ENCODE assay signal across 12 cellular contexts in genomic region chr19:45511074-45511473, GRCh38. TPM values are rescaled to one million over a fixed set of nuclear protein-coding genes. Genes with fewer than 3 reads are reported as not detected.
DNase-seq lines count a peak whose midpoint lies in the region; ATAC-seq and TF ChIP-seq lines count a peak whose summit lies in the region.
"Had no signal": no experiment of that assay in that cellular context is flagged by ENCODE, and none has a peak within 500 bp of the region (broad histone marks: within the 10 kb centered on the region; RNA-seq: fewer than 3 reads in every experiment).

No MANE protein-coding gene starts in this region.

- intact Hi-C loops in Calu3 (cut with micrococcal nuclease; ENCODE audit: unreplicated experiment), result no loop called here

- no peak overlapping the region for H3K4me2 ChIP-seq in trophoblast cell (ENCODE audit: low read length)

- H3K4me3 ChIP-seq in trophoblast cell (ENCODE audit: low read depth, low read length), result no peak overlapping the region
- H3K4me3 ChIP-seq: testis had no signal

- peaks cover 53% of the 10 kb centered on the region for H3K4me1 Mint-ChIP-seq in Calu3 (ENCODE audit: low read depth, unreplicated experiment)
- peaks cover 45 to 54% (median 51%) of the 10 kb centered on the region in 3 donors for H3K4me1 Mint-ChIP-seq in IgD-negative memory B cell
- H3K4me1 Mint-ChIP-seq in central memory CD8-positive, alpha-beta T cell, result peaks cover 63% of the 10 kb centered on the region

- no peak overlapping the region for H2BK5ac ChIP-seq in trophoblast cell (ENCODE audit: low read depth, low read length, poor library complexity)

- H3K18ac ChIP-seq in trophoblast cell (ENCODE audit: low read length), result no peak overlapping the region

- H3K9me3 ChIP-seq in trophoblast cell (ENCODE audit: insufficient read depth, low read depth, low read length), result no peaks in the 10 kb centered on the region
- H3K9me3 ChIP-seq: testis had no signal

- peak overlapping the region; percentile 84 for H3K4me3 Mint-ChIP-seq in Calu3 (ENCODE audit: low read depth, unreplicated experiment)
- H3K4me3 Mint-ChIP-seq in IgD-negative memory B cell, result peak overlapping the region; percentile 91 to 96 (median 94)
- peak overlapping the region; percentile 100 for H3K4me3 Mint-ChIP-seq in central memory CD8-positive, alpha-beta T cell

- no peak overlapping the region for H3K23ac ChIP-seq in trophoblast cell (ENCODE audit: low read length)

- TF ChIP-seq CTCF in Calu3 (IDR thresholded peaks at IDR 0.05; ENCODE audit: unreplicated experiment), result no peak

- WGBS in trophoblast cell (ENCODE audit: extremely low coverage, insufficient coverage, insufficient read length), result 100% methylated on average over 1 of the region's 5 CpGs

- H3K27ac ChIP-seq in trophoblast cell (ENCODE audit: low read depth, low read length), result no peak overlapping the region
- H3K27ac ChIP-seq: foreskin keratinocyte, testis had no signal

- peaks cover 29% of the 10 kb centered on the region for H3K79me1 ChIP-seq in trophoblast cell (ENCODE audit: low read length)

- no peak overlapping the region for H4K91ac ChIP-seq in trophoblast cell (ENCODE audit: low read depth, low read length)

- no peak overlapping the region for H2BK12ac ChIP-seq in trophoblast cell (ENCODE audit: low read length)

- H3K36me3 ChIP-seq in trophoblast cell (ENCODE audit: control insufficient read depth in 1 of 2, insufficient read depth in 2 of 2, low read length in 2 of 2), result peaks cover 30 to 35% of the 10 kb centered on the region in 2 experiments

- CTCF ChIA-PET in Calu3 (lab: Charles Lee), result interaction anchor here (0.7 kb wide), 2 partner anchors 16 to 46 kb away, joined by 3 to 4 read pairs; no protein-coding TSS in a partner anchor

- DNase-seq in Calu3 (no peak), trophoblast cell (no peak)
- DNase-seq in central memory CD8-positive, alpha-beta T cell (ENCODE audit: low spot score in 2 of 2), result no peak
- no peak for DNase-seq in stimulated activated naive CD4-positive, alpha-beta T cell treated with Interleukin-2 at 50 U/mL for 16 hours (lab: John Stamatoyannopoulos, UW)
- DNase-seq: effector memory CD4-positive, alpha-beta T cell; foreskin keratinocyte; NCI-H1417 treated with DMSO at 0.1 percent for 48 hours; NCI-H446; testis had no signal

- no peak overlapping the region for H2AFZ ChIP-seq in trophoblast cell (ENCODE audit: insufficient read depth, low read length, poor library complexity)

- no peaks in the 10 kb centered on the region for H3K27me3 ChIP-seq in trophoblast cell (ENCODE audit: insufficient read depth, low read length)
- H3K27me3 ChIP-seq: foreskin keratinocyte, testis had no signal

- no peak overlapping the region for H4K8ac ChIP-seq in trophoblast cell (ENCODE audit: low read depth, low read length)

- peaks cover 52% of the 10 kb centered on the region for H3K79me2 ChIP-seq in trophoblast cell (ENCODE audit: control insufficient read depth, insufficient read depth, low read length, poor library complexity)

- H3K14ac ChIP-seq in trophoblast cell (ENCODE audit: low read length), result no peak overlapping the region

- H3K36me3 Mint-ChIP-seq in Calu3 (ENCODE audit: insufficient read depth, unreplicated experiment), result peaks cover 88% of the 10 kb centered on the region
- no peaks in the 10 kb centered on the region for H3K36me3 Mint-ChIP-seq in IgD-negative memory B cell
- H3K36me3 Mint-ChIP-seq in central memory CD8-positive, alpha-beta T cell (ENCODE audit: insufficient read depth), result peaks cover 22% of the 10 kb centered on the region

- H3K9me3 Mint-ChIP-seq in Calu3 (ENCODE audit: low read depth, unreplicated experiment), result no peaks in the 10 kb centered on the region
- no peaks in the 10 kb centered on the region for H3K9me3 Mint-ChIP-seq in IgD-negative memory B cell
- no peaks in the 10 kb centered on the region for H3K9me3 Mint-ChIP-seq in central memory CD8-positive, alpha-beta T cell

- peak overlapping the region; percentile 60 for H3K27ac Mint-ChIP-seq in Calu3 (ENCODE audit: unreplicated experiment)
- H3K27ac Mint-ChIP-seq in IgD-negative memory B cell, result peak overlapping the region; percentile 42 to 96 (median 87)
- H3K27ac Mint-ChIP-seq in central memory CD8-positive, alpha-beta T cell (ENCODE audit: low read depth), result peak overlapping the region; percentile 38

- H3K4me1 ChIP-seq in trophoblast cell (ENCODE audit: control insufficient read depth in 1 of 2, insufficient read depth in 2 of 2, low read length in 2 of 2), result peaks cover 6 to 15% of the 10 kb centered on the region in 2 experiments

- no peak for ATAC-seq in central memory CD8-positive, alpha-beta T cell (replicated peaks; ENCODE audit: extremely low read depth, poor library complexity, severe bottlenecking)
- ATAC-seq in HG02759 (IDR thresholded peaks at IDR 0.05; ENCODE audit: unreplicated experiment) (no peak), GM18907 (IDR thresholded peaks at IDR 0.05; ENCODE audit: unreplicated experiment) (no peak)
- ATAC-seq: foreskin keratinocyte had no signal

- H3K27me3 Mint-ChIP-seq in Calu3 (ENCODE audit: unreplicated experiment), result no peaks in the 10 kb centered on the region
- no peaks in the 10 kb centered on the region for H3K27me3 Mint-ChIP-seq in IgD-negative memory B cell
- H3K27me3 Mint-ChIP-seq in central memory CD8-positive, alpha-beta T cell, result no peaks in the 10 kb centered on the region

- H3K9ac ChIP-seq in trophoblast cell (ENCODE audit: low read length), result no peak overlapping the region

- H4K12ac ChIP-seq in trophoblast cell (ENCODE audit: low read depth, low read length), result no peak overlapping the region

- no peak overlapping the region for H2BK120ac ChIP-seq in trophoblast cell (ENCODE audit: insufficient read depth, low read length, poor library complexity)

- H3K4ac ChIP-seq in trophoblast cell (ENCODE audit: low read depth, low read length), result peak overlapping the region; percentile 37

- no TSS peak for BruUV-seq in Calu3 (replicated peaks; lab: Mats Ljungman, UMichigan)

- no peak overlapping the region for H2AK5ac ChIP-seq in trophoblast cell (ENCODE audit: low read length)

RNA-seq across cellular contexts. Expression of gene VASP, which starts 3.8 kb away (rescaled TPM):
- total RNA-seq in Calu3 (2022), result 194 and 219 TPM in 2 replicates
- polyA plus RNA-seq in IgD-negative memory B cell, result 111 TPM
- polyA plus RNA-seq in trophoblast cell (2013), result 229 and 249 TPM in 2 replicates

RNA-seq across cellular contexts. Expression of gene PPM1N, which starts 12.8 kb away (rescaled TPM):
- 5.0 and 6.8 TPM in 2 replicates for total RNA-seq in Calu3 (2022)
- polyA plus RNA-seq in IgD-negative memory B cell, result 4.0 TPM
- 32.0 and 34.1 TPM in 2 replicates for polyA plus RNA-seq in trophoblast cell (2013)

RNA-seq across cellular contexts. Expression of gene RTN2, which starts 14.2 kb away (rescaled TPM):
- total RNA-seq in Calu3 (2022), result 5.7 and 7.2 TPM in 2 replicates
- 0.71 TPM for polyA plus RNA-seq in IgD-negative memory B cell
- polyA plus RNA-seq in trophoblast cell (2013), result 68.7 and 72.2 TPM in 2 replicates

RNA-seq across cellular contexts. Expression of gene FOSB, which starts 43.3 kb away (rescaled TPM):
- 18.7 and 23.8 TPM in 2 replicates for total RNA-seq in Calu3 (2022)
- 48.1 TPM for polyA plus RNA-seq in IgD-negative memory B cell
- polyA plus RNA-seq in trophoblast cell (2013), result 37.2 and 40.1 TPM in 2 replicates
